25 cellular contexts compared by ENCODE assay signal in the genomic region with DNA sequence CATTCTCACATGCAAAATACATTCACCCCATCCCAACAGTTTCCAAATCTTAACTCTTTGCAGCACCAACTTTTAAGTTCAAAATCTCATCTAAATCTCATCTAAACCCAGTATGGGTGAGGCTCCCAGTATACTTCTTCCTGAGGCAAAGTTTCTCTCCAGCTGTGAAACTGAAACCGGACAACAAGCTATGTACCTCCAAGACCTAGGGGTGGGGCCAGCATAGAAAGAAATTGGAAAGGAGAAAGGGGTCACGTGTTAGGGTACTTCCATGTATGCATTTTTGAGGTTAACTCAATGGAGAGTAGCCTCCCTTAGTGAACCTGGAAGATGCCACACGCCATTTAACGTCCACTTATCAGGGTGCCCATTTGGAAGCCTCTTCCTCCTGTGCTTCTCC. TPM values are rescaled to one million over a fixed set of nuclear protein-coding genes. Genes with fewer than 3 reads are reported as not detected.
DNase-seq lines count a peak whose midpoint lies in the region; ATAC-seq and TF ChIP-seq lines count a peak whose summit lies in the region.
"Had no signal": no experiment of that assay in that cellular context is flagged by ENCODE, and none has a peak within 500 bp of the region (broad histone marks: within the 10 kb centered on the region; RNA-seq: fewer than 3 reads in every experiment).

No MANE protein-coding gene starts in this region.

- H4K20me1 ChIP-seq in osteoblast (ENCODE audit: insufficient read depth, low read length), result no peaks in the 10 kb centered on the region

- no peak overlapping the region for H3K27ac ChIP-seq in osteoblast (ENCODE audit: low read depth, low read length)
- H3K27ac ChIP-seq: epithelial cell of prostate, ovary, right atrium auricular region, SK-N-MC, stomach, tibial artery had no signal

- H3K27me3 Mint-ChIP-seq in CD14-positive monocyte (ENCODE audit: low read depth in 3 of 3) (peaks cover 9 to 14% (median 12%) of the 10 kb centered on the region in 3 donors), brain (peaks cover 5% of the 10 kb centered on the region)
- peaks cover 46% of the 10 kb centered on the region for H3K27me3 Mint-ChIP-seq in activated naive CD4-positive, alpha-beta T cell treated with anti-CD3 and anti-CD28 coated beads, Interleukin-2, amount 10 ng/mL, durations not matched to agents 7 days and 5 days

- H3K4me2 ChIP-seq in osteoblast (ENCODE audit: insufficient read depth, low read length), result peak overlapping the region; percentile 85

- no peak overlapping the region for H3K4me3 ChIP-seq in osteoblast (ENCODE audit: insufficient read depth, low read length)
- H3K4me3 ChIP-seq: ovary, SK-N-MC had no signal

- no peaks in the 10 kb centered on the region for H3K9me3 ChIP-seq in osteoblast (ENCODE audit: low read depth, low read length)
- H3K9me3 ChIP-seq: heart right ventricle, ovary, right atrium auricular region, stomach, tibial artery had no signal

- peaks cover 64% of the 10 kb centered on the region for H3K4me1 Mint-ChIP-seq in CD14-positive monocyte
- H3K4me1 Mint-ChIP-seq in brain, result peaks cover 42% of the 10 kb centered on the region
- peaks cover 13% of the 10 kb centered on the region for H3K4me1 Mint-ChIP-seq in activated naive CD4-positive, alpha-beta T cell treated with anti-CD3 and anti-CD28 coated beads, Interleukin-2, amount 10 ng/mL, durations not matched to agents 7 days and 5 days

- peaks cover 5% of the 10 kb centered on the region for H3K27me3 ChIP-seq in osteoblast (ENCODE audit: insufficient read depth, low read length)
- H3K27me3 ChIP-seq: ovary, right atrium auricular region had no signal

- H3K27ac Mint-ChIP-seq in CD14-positive monocyte (no peak overlapping the region), brain (peak overlapping the region in 3 of 5 experiments; percentile 77 to 97 (median 86))
- no peak overlapping the region for H3K27ac Mint-ChIP-seq in activated naive CD4-positive, alpha-beta T cell treated with anti-CD3 and anti-CD28 coated beads, Interleukin-2, amount 10 ng/mL, durations not matched to agents 7 days and 5 days
- H3K27ac Mint-ChIP-seq: activated naive CD4-positive, alpha-beta T cell treated with anti-CD3 and anti-CD28 coated beads, Interleukin-2, amount 50 U/mL, for 24 hours; activated T-helper 1 cell treated with anti-CD3 and anti-CD28 coated beads, Interleukin-12 subunit alpha, Interleukin-12 subunit beta, Interleukin-2, Interleukin-4 antibody, amounts not matched to agents 30 ng/mL and 10 ng/mL and 1 ng/mL, durations not matched to agents 14 hours and 24 hours and 36 hours; CD4-positive, alpha-beta T cell; memory B cell; WTC11 had no signal

- peak; percentile 0 for DNase-seq in CD14-positive monocyte (ENCODE audit: low spot score)
- DNase-seq in NOMO-1 treated with dmso at 0.1 percent for 144 hours (lab: John Stamatoyannopoulos, UW; ENCODE audit: unreplicated experiment), result peak; percentile 8
- DNase-seq in osteoblast (ENCODE audit: insufficient read length, low spot score, missing footprints), result no peak
- no peak for DNase-seq in activated naive CD4-positive, alpha-beta T cell treated with anti-CD3 and anti-CD28 coated beads, Interleukin-2, amount 10 ng/mL, durations not matched to agents 7 days and 5 days
- DNase-seq in activated naive CD4-positive, alpha-beta T cell treated with anti-CD3 and anti-CD28 coated beads, Interleukin-2, amount 50 U/mL, for 16 hours, result no peak
- DNase-seq: CD4-positive, alpha-beta T cell; naive thymus-derived CD8-positive, alpha-beta T cell; NCI-H1436 treated with DMSO at 0.1 percent for 48 hours; NCI-H510A treated with DMSO at 0.1 percent for 48 hours; NK-92 treated with Interleukin-12 subunit alpha and Interleukin-12 subunit beta, amount 100 ng/mL, for 24 hours; RPMI8226; stomach had no signal

- CTCF ChIA-PET in activated naive CD4-positive, alpha-beta T cell treated with anti-CD3 and anti-CD28 coated beads, Interleukin-2, amount 10 ng/mL, durations not matched to agents 7 days and 5 days (lab: Charles Lee), result interaction anchor here (3.5 kb wide), 1 partner anchor 63 kb away, joined by 11 read pairs; no protein-coding TSS in a partner anchor

- no peaks in the 10 kb centered on the region for H3K79me2 ChIP-seq in osteoblast (ENCODE audit: insufficient read depth, low read length)

- H3K36me3 ChIP-seq in osteoblast (ENCODE audit: insufficient read depth, low read length), result no peaks in the 10 kb centered on the region
- H3K36me3 ChIP-seq: heart right ventricle, ovary, right atrium auricular region, stomach, tibial artery had no signal

- H3K4me3 Mint-ChIP-seq in CD14-positive monocyte (peak overlapping the region in 1 of 2 donors; percentile 72), brain (no peak overlapping the region)
- no peak overlapping the region for H3K4me3 Mint-ChIP-seq in activated naive CD4-positive, alpha-beta T cell treated with anti-CD3 and anti-CD28 coated beads, Interleukin-2, amount 10 ng/mL, durations not matched to agents 7 days and 5 days
- H3K4me3 Mint-ChIP-seq: activated naive CD4-positive, alpha-beta T cell treated with anti-CD3 and anti-CD28 coated beads, Interleukin-2, amount 50 U/mL, for 24 hours; activated T-helper 1 cell treated with anti-CD3 and anti-CD28 coated beads, Interleukin-12 subunit alpha, Interleukin-12 subunit beta, Interleukin-2, Interleukin-4 antibody, amounts not matched to agents 30 ng/mL and 10 ng/mL and 1 ng/mL, durations not matched to agents 14 hours and 24 hours and 36 hours; CD4-positive, alpha-beta T cell; memory B cell; naive thymus-derived CD8-positive, alpha-beta T cell; WTC11 had no signal

- ATAC-seq in GM21529 (IDR thresholded peaks at IDR 0.05; ENCODE audit: unreplicated experiment), result no peak
- no peak for ATAC-seq in GM19328 (IDR thresholded peaks at IDR 0.05; ENCODE audit: unreplicated experiment)
- ATAC-seq: naive thymus-derived CD8-positive, alpha-beta T cell had no signal

- peaks cover 13% of the 10 kb centered on the region for H3K4me1 ChIP-seq in osteoblast (ENCODE audit: insufficient read depth, low read length)

- H3K9me3 Mint-ChIP-seq in CD14-positive monocyte (peaks cover 0 to 11% (median 0%) of the 10 kb centered on the region in 7 donors), brain (no peaks in the 10 kb centered on the region)
- no peaks in the 10 kb centered on the region for H3K9me3 Mint-ChIP-seq in activated naive CD4-positive, alpha-beta T cell treated with anti-CD3 and anti-CD28 coated beads, Interleukin-2, amount 10 ng/mL, durations not matched to agents 7 days and 5 days
- H3K9me3 Mint-ChIP-seq: activated naive CD4-positive, alpha-beta T cell treated with anti-CD3 and anti-CD28 coated beads, Interleukin-2, amount 50 U/mL, for 24 hours; activated T-helper 1 cell treated with anti-CD3 and anti-CD28 coated beads, Interleukin-12 subunit alpha, Interleukin-12 subunit beta, Interleukin-2, Interleukin-4 antibody, amounts not matched to agents 30 ng/mL and 10 ng/mL and 1 ng/mL, durations not matched to agents 14 hours and 24 hours and 36 hours; CD4-positive, alpha-beta T cell; memory B cell; naive thymus-derived CD8-positive, alpha-beta T cell; WTC11 had no signal

- intact Hi-C loops in CD14-positive monocyte (cut with micrococcal nuclease), result loop anchor here in 1 of 2 donors (10.0 kb wide), 1 partner anchor 131 kb away; the partner anchor contains the start of gene UBB

- no peak for TF ChIP-seq CTCF in CD14-positive monocyte (IDR thresholded peaks at IDR 0.05)
- TF ChIP-seq CTCF in brain (conservative IDR thresholded peaks at IDR 0.05), result no peak
- no peak for TF ChIP-seq CTCF in osteoblast (IDR thresholded peaks at IDR 0.05; ENCODE audit: extremely low read depth, low read depth, low read length)

- no peaks in the 10 kb centered on the region for H3K36me3 Mint-ChIP-seq in CD14-positive monocyte
- H3K36me3 Mint-ChIP-seq in brain, result no peaks in the 10 kb centered on the region
- H3K36me3 Mint-ChIP-seq in activated naive CD4-positive, alpha-beta T cell treated with anti-CD3 and anti-CD28 coated beads, Interleukin-2, amount 10 ng/mL, durations not matched to agents 7 days and 5 days, result no peaks in the 10 kb centered on the region
- H3K36me3 Mint-ChIP-seq: activated naive CD4-positive, alpha-beta T cell treated with anti-CD3 and anti-CD28 coated beads, Interleukin-2, amount 50 U/mL, for 24 hours; memory B cell; naive thymus-derived CD8-positive, alpha-beta T cell; WTC11 had no signal

- H2AFZ ChIP-seq in osteoblast (ENCODE audit: low read length), result peak overlapping the region; percentile 65

RNA-seq across cellular contexts. Expression of gene LRRC75A, which starts 23.9 kb away (rescaled TPM):
- polyA plus RNA-seq in CD14-positive monocyte, result 1 to 10 TPM; 1.0 to 1.4 TPM
- 38.0 TPM for polyA plus RNA-seq in brain (ENCODE audit: insufficient read depth, low read depth, low replicate concordance)
- total RNA-seq in osteoblast, result 0.88 and 1.4 TPM in 2 replicates

RNA-seq across cellular contexts. Expression of gene ZNF287, which starts 53.1 kb away (rescaled TPM):
- polyA plus RNA-seq in CD14-positive monocyte, result under 1 TPM in 1 of 2 donors, not detected in 1; 0.53 TPM
- 2.4 TPM for polyA plus RNA-seq in brain (ENCODE audit: insufficient read depth, low read depth, low replicate concordance)
- total RNA-seq in osteoblast, result 8.5 and 10.9 TPM in 2 replicates

Comparison
In these comparisons a context has a peak if more than half of its experiments do, and no peak if none do; other contexts are left out.
1. DNase-seq: peak in CD14-positive monocyte (single experiment) and NOMO-1 treated with dmso at 0.1 percent for 144 hours (single experiment); none in osteoblast (single experiment), activated naive CD4-positive, alpha-beta T cell treated with anti-CD3 and anti-CD28 coated beads, Interleukin-2, amount 10 ng/mL, durations not matched to agents 7 days and 5 days (single experiment) and activated naive CD4-positive, alpha-beta T cell treated with anti-CD3 and anti-CD28 coated beads, Interleukin-2, amount 50 U/mL, for 16 hours (single experiment).
2. H3K27ac Mint-ChIP-seq: peak in brain (3 of 5); none in CD14-positive monocyte (0 of 7) and activated naive CD4-positive, alpha-beta T cell treated with anti-CD3 and anti-CD28 coated beads, Interleukin-2, amount 10 ng/mL, durations not matched to agents 7 days and 5 days (single experiment).
3. RNA of gene LRRC75A, which starts 23.9 kb away (polyA plus RNA-seq): 38.0 TPM in brain (single experiment); 1.0 to 1.4 TPM in CD14-positive monocyte; every median in the first group is over 10 times any median in the second.